Comparison of ENCODE assay signal across 13 cellular contexts in genomic region chr4:143406523-143406922, GRCh38.
DNase-seq lines count a peak whose midpoint lies in the region; ATAC-seq and TF ChIP-seq lines count a peak whose summit lies in the region.
"Had no signal": no experiment of that assay in that cellular context is flagged by ENCODE, and none has a peak within 500 bp of the region (broad histone marks: within the 10 kb centered on the region; RNA-seq: fewer than 3 reads in every experiment).

No MANE protein-coding gene starts in this region.

- no peaks in the 10 kb centered on the region for H4K20me1 ChIP-seq in OCI-LY7 (ENCODE audit: insufficient read depth, low read length)

- H3K4me1 Mint-ChIP-seq in naive B cell = peaks cover 51 to 67% (median 63%) of the 10 kb centered on the region in 3 donors
- H3K4me1 Mint-ChIP-seq in T-helper 2 cell treated with Interferon-gamma antibody and Interleukin-4, amounts not matched to agents 5 μg/mL and 100 μg/mL, for 36 hours (ENCODE audit: low read depth) = peaks cover 17% of the 10 kb centered on the region

- ATAC-seq in naive B cell (ENCODE audit: low read depth in 2 of 2) = no peak
- no peak for ATAC-seq in activated CD4-positive, CD25-positive, alpha-beta regulatory T cell treated with anti-CD3 and anti-CD28 coated beads, Interleukin-2, amount 50 U/mL, for 24 hours
- ATAC-seq: T-helper 17 cell had no signal

- no peaks in the 10 kb centered on the region for H3K9me3 Mint-ChIP-seq in naive B cell
- H3K9me3 Mint-ChIP-seq in T-helper 2 cell treated with Interferon-gamma antibody and Interleukin-4, amounts not matched to agents 5 μg/mL and 100 μg/mL, for 36 hours = no peaks in the 10 kb centered on the region
- H3K9me3 Mint-ChIP-seq: IgD-negative memory B cell had no signal

- intact Hi-C loops in OCI-LY7 (cut with micrococcal nuclease; ENCODE audit: unreplicated experiment) = no loop called here

- peak overlapping the region; percentile 8; the same call in 1 of the 2 replicates for H2AFZ ChIP-seq in OCI-LY7 (ENCODE audit: low read length)
- H2AFZ ChIP-seq: parathyroid adenoma had no signal

- H3K36me3 ChIP-seq in OCI-LY7 (ENCODE audit: insufficient read depth, low read length) = no peaks in the 10 kb centered on the region
- no peaks in the 10 kb centered on the region for H3K36me3 ChIP-seq in esophagus (ENCODE audit: control insufficient read depth in 2 of 2, insufficient read depth in 2 of 2, low read length in 1 of 2)

- peak overlapping the region in 4 of 6 donors; percentile 72 to 96 (median 88) for H3K27ac Mint-ChIP-seq in naive B cell
- H3K27ac Mint-ChIP-seq in T-helper 2 cell treated with Interferon-gamma antibody and Interleukin-4, amounts not matched to agents 5 μg/mL and 100 μg/mL, for 36 hours = no peak overlapping the region
- H3K27ac Mint-ChIP-seq: IgD-negative memory B cell, T-helper 17 cell had no signal

- H3K27me3 ChIP-seq in esophagus (ENCODE audit: control insufficient read depth in 1 of 2, insufficient read depth in 2 of 2, low read length in 2 of 2) = no peaks in the 10 kb centered on the region

- no peaks in the 10 kb centered on the region for H3K9me2 ChIP-seq in OCI-LY7 (ENCODE audit: insufficient read depth, low read length)

- 31 to 34% methylated on average over 3 of the region's 3 CpGs for WGBS in esophagus, 2 donors

- H3K4me3 Mint-ChIP-seq in naive B cell = peak overlapping the region in 7 of 8 donors; percentile 1 to 78 (median 19)
- H3K4me3 Mint-ChIP-seq in T-helper 2 cell treated with Interferon-gamma antibody and Interleukin-4, amounts not matched to agents 5 μg/mL and 100 μg/mL, for 36 hours = no peak overlapping the region
- H3K4me3 Mint-ChIP-seq: T-helper 17 cell had no signal

- POLR2A ChIA-PET in OCI-LY7 (lab: Charles Lee) = interaction anchor here (1.0 to 2.8 kb wide), 15 partner anchors 8 to 61 kb away, joined by 3 to 61 read pairs (median 7); no protein-coding TSS in a partner anchor

- no peaks in the 10 kb centered on the region for H3K9me3 ChIP-seq in OCI-LY7 (ENCODE audit: low read length)
- no peaks in the 10 kb centered on the region for H3K9me3 ChIP-seq in esophagus (ENCODE audit: control insufficient read depth in 2 of 2, insufficient read depth in 1 of 2, low read depth in 1 of 2, low read length in 1 of 2)

- no peaks in the 10 kb centered on the region for H3K27me3 Mint-ChIP-seq in naive B cell
- peaks cover 7% of the 10 kb centered on the region for H3K27me3 Mint-ChIP-seq in T-helper 2 cell treated with Interferon-gamma antibody and Interleukin-4, amounts not matched to agents 5 μg/mL and 100 μg/mL, for 36 hours (ENCODE audit: low read depth)
- H3K27me3 Mint-ChIP-seq: IgD-negative memory B cell had no signal

- CTCF ChIA-PET in OCI-LY7 (lab: Charles Lee; ENCODE audit: unreplicated experiment) = interaction anchor here (2.3 kb wide), 1 partner anchor 11 kb away, joined by 9 read pairs; no protein-coding TSS in a partner anchor

- H3K4me3 ChIP-seq in OCI-LY7 (ENCODE audit: low read depth, low read length, poor library complexity, severe bottlenecking) = no peak overlapping the region
- H3K4me3 ChIP-seq in esophagus (ENCODE audit: low read depth in 1 of 2, low read length in 2 of 2) = no peak overlapping the region

- no peak for TF ChIP-seq CTCF in OCI-LY7 (conservative IDR thresholded peaks at IDR 0.05; ENCODE audit: low read length)

- H3K79me2 ChIP-seq in OCI-LY7 (ENCODE audit: insufficient read depth, low read depth, low read length) = peaks cover 92% of the 10 kb centered on the region; the same call in 1 of the 2 replicates

- peak; percentile 22 for DNase-seq in ACHN
- no peak for DNase-seq in OCI-LY7 (ENCODE audit: low spot score)
- no peak for DNase-seq in naive B cell
- DNase-seq in GF-D8 (lab: John Stamatoyannopoulos, UW) = no peak
- no peak for DNase-seq in T-helper 2 cell treated with Interferon-gamma antibody and Interleukin-4, amounts not matched to agents 5 μg/mL and 100 μg/mL, for 36 hours (ENCODE audit: low spot score)
- no peak for DNase-seq in NCI-H774 (lab: John Stamatoyannopoulos, UW)
- DNase-seq: COR-L47; effector memory CD4-positive, alpha-beta T cell; T-helper 17 cell had no signal

- peak overlapping the region; percentile 58 for H3K4me2 ChIP-seq in OCI-LY7 (ENCODE audit: low read length)

- BruUV-seq in OCI-LY7 (replicated peaks; lab: Mats Ljungman, UMichigan) = no TSS peak

- peaks cover 0 to 5% of the 10 kb centered on the region in 2 donors for H3K36me3 Mint-ChIP-seq in naive B cell
- peaks cover 3% of the 10 kb centered on the region for H3K36me3 Mint-ChIP-seq in T-helper 2 cell treated with Interferon-gamma antibody and Interleukin-4, amounts not matched to agents 5 μg/mL and 100 μg/mL, for 36 hours (ENCODE audit: low read depth)

- H3K4me1 ChIP-seq in OCI-LY7 (ENCODE audit: insufficient read depth, low read length, poor library complexity, severe bottlenecking) (peaks cover 99% of the 10 kb centered on the region), esophagus (ENCODE audit: control insufficient read depth in 2 of 2, insufficient read depth in 2 of 2, low read length in 1 of 2) (peaks cover 0 to 6% of the 10 kb centered on the region in 2 donors)

- peak overlapping the region; percentile 97 for H3K27ac ChIP-seq in OCI-LY7 (ENCODE audit: low read depth, low read length, poor library complexity, severe bottlenecking)
- peak overlapping the region; percentile 37 to 50 for H3K27ac ChIP-seq in esophagus (ENCODE audit: low read depth in 2 of 2, low read length in 1 of 2)
- H3K27ac ChIP-seq: parathyroid adenoma had no signal

- in situ Hi-C loops in ACHN (cut with HindIII; ENCODE audit: low pct_ligation_motif_present, low pct_unique_long_range_greater_than_20kb, low sequenced_read_pairs) = no loop called here
